Comparison of ENCODE assay signal across 24 cellular contexts in genomic region chr1:247840819-247841218, GRCh38.
"Had no signal": no experiment of that assay in that cellular context is flagged by ENCODE, and none has a peak within 500 bp of the region (broad histone marks: within the 10 kb centered on the region; RNA-seq: fewer than 3 reads in every experiment).

No MANE protein-coding gene starts in this region.

- H3K4me3 ChIP-seq: gastrocnemius medialis, hepatocyte, left ventricle myocardium inferior, mucosa of descending colon, tibial nerve had no signal

- H3K27me3 ChIP-seq: brain microvascular endothelial cell, gastrocnemius medialis, hepatocyte, tibial nerve had no signal

- H3K9me3 ChIP-seq: gastrocnemius medialis, left ventricle myocardium inferior, mucosa of descending colon, tibial nerve had no signal

- H3K4me2 ChIP-seq: hepatocyte had no signal

- H3K79me2 ChIP-seq: hepatocyte had no signal

- DNase-seq: activated CD4-positive, alpha-beta memory T cell treated with anti-CD3 and anti-CD28 coated beads for 36 hours; activated CD4-positive, alpha-beta T cell treated with anti-CD3 and anti-CD28 coated beads for 48 hours; activated CD8-positive, alpha-beta memory T cell treated with anti-CD3 and anti-CD28 coated beads, Interleukin-2, amount 50 U/mL, for 48 hours; activated gamma-delta T cell; activated naive CD4-positive, alpha-beta T cell treated with anti-CD3 and anti-CD28 coated beads, Interleukin-2, amount 10 ng/mL, durations not matched to agents 7 days and 5 days; activated naive CD8-positive, alpha-beta T cell treated with anti-CD3 and anti-CD28 coated beads, Interleukin-2, amount 10 ng/mL, durations not matched to agents 7 days and 5 days; activated T-cell treated with anti-CD3 and anti-CD28 coated beads, Interleukin-2, amount 50 U/mL, for 24 hours; brain microvascular endothelial cell; cortex of kidney; effector memory CD8-positive, alpha-beta T cell; erythroblast; gastrocnemius medialis; glutamatergic neuron; islet precursor cell; left ventricle myocardium inferior; mucosa of descending colon; right cardiac atrium; stimulated activated CD4-positive, alpha-beta T cell treated with anti-CD3 and anti-CD28 coated beads, Interleukin-15, amount 100 ng/mL, for 24 hours; stimulated activated CD4-positive, alpha-beta T cell treated with anti-CD3 and anti-CD28 coated beads, Interleukin-2, amount 100 ng/mL, for 24 hours; stimulated activated naive CD4-positive, alpha-beta T cell treated with Interleukin-2 at 50 U/mL for 16 hours; T1000 had no signal

- H3K36me3 ChIP-seq: brain microvascular endothelial cell, gastrocnemius medialis, left ventricle myocardium inferior, tibial nerve had no signal

- H3K4me1 ChIP-seq: gastrocnemius medialis, left ventricle myocardium inferior, tibial nerve had no signal

- H2AFZ ChIP-seq: hepatocyte had no signal

- H3K27ac ChIP-seq: brain microvascular endothelial cell, gastrocnemius medialis, hepatocyte, left ventricle myocardium inferior, tibial nerve, VCaP had no signal
